In the genomic region with DNA sequence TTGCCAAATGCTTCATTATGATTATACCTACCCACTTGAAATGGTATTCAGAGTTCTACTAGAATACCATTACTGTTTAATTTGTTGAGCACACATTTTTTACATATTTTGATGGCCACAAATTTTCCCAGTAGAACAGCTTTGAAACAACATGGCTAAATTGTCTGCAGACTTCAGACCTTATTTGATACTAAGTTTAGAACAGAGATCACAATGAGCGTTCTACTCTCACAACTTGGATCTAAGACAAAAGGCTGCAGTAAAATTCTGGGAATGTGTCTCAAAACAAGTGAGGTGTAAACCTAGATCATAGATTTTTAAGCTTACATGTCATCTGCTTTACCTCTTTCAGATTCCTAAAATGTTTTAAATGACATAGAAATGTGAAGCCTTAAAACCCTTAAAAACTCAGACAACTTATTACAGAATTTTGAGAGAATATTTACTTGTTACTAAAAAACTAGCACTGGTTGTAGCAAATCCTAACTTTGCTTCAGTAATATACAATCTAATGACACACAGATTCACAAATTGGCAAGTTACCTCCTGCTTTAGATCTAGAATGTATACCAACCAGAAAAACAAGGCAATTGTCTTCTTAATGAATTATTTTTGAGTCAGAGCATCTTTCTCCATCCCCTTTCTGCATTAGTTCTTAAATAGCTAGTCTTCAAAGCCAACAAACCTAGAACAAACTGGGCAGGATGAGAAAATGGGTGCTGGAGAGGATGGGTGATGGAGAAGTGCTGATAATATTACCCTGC, we compare ENCODE assay signal across 20 cellular contexts.
DNase-seq lines count a peak whose midpoint lies in the region; ATAC-seq and TF ChIP-seq lines count a peak whose summit lies in the region.
"Had no signal": no experiment of that assay in that cellular context is flagged by ENCODE, and none has a peak within 500 bp of the region (broad histone marks: within the 10 kb centered on the region; RNA-seq: fewer than 3 reads in every experiment).

No MANE protein-coding gene starts in this region.

- peak; percentile 42 for DNase-seq in G401 (ENCODE audit: low spot score)
- peak; percentile 7 for DNase-seq in amniotic epithelial cell (ENCODE audit: low read depth)
- DNase-seq in fibroblast of pulmonary artery (ENCODE audit: low read depth): peak; percentile 39
- DNase-seq in retinal pigment epithelial cell (ENCODE audit: low read depth): peak; percentile 62
- no peak for DNase-seq in SHP77 (lab: John Stamatoyannopoulos, UW)
- no peak for DNase-seq in erythroblast (lab: John Stamatoyannopoulos, UW)
- DNase-seq in activated CD4-positive, alpha-beta T cell treated with anti-CD3 and anti-CD28 coated beads, Interleukin-2, amount 50 U/mL, for 4 hours: no peak
- DNase-seq: activated CD4-positive, alpha-beta memory T cell treated with anti-CD3 and anti-CD28 coated beads, Interleukin-2, amount 10 ng/mL, durations not matched to agents 7 days and 5 days; amniotic stem cell; cortex of kidney; GOT3; KG1; left colon; NCI-H1092 treated with DMSO at 0.1 percent for 48 hours; NCI-H2107; NCI-H748 treated with DMSO at 0.1 percent for 48 hours; thyroid gland had no signal

- no peak overlapping the region for H3K4me3 ChIP-seq in fibroblast of pulmonary artery (replicated peaks; ENCODE audit: low read depth, low read length)
- no peak overlapping the region for H3K4me3 ChIP-seq in retinal pigment epithelial cell (ENCODE audit: low read length)
- H3K4me3 ChIP-seq: esophagus muscularis mucosa, GM12878, thyroid gland had no signal

- no peak for ATAC-seq in GM18498 (IDR thresholded peaks at IDR 0.05; ENCODE audit: unreplicated experiment)
- ATAC-seq: GM12878, left colon had no signal

- in situ Hi-C loops in G401 (cut with HindIII; ENCODE audit: low sequenced_read_pairs): no loop called here

- no peak for TF ChIP-seq POLR2A in erythroblast (IDR thresholded peaks at IDR 0.05; ENCODE audit: low read length)

- TF ChIP-seq CTCF in fibroblast of pulmonary artery (IDR thresholded peaks at IDR 0.05; ENCODE audit: low read length, missing control alignments) (no peak), retinal pigment epithelial cell (conservative IDR thresholded peaks at IDR 0.05; ENCODE audit: low read depth, low read length) (no peak)

Comparison
In these comparisons a context has a peak if more than half of its experiments do, and no peak if none do; other contexts are left out.
1. DNase-seq: peak in G401 (single experiment), amniotic epithelial cell (single experiment), fibroblast of pulmonary artery (single experiment) and retinal pigment epithelial cell (single experiment); none in SHP77 (0 of 2), erythroblast (0 of 2) and activated CD4-positive, alpha-beta T cell treated with anti-CD3 and anti-CD28 coated beads, Interleukin-2, amount 50 U/mL, for 4 hours (0 of 2).